18 cellular contexts compared by ENCODE assay signal in the genomic region with DNA sequence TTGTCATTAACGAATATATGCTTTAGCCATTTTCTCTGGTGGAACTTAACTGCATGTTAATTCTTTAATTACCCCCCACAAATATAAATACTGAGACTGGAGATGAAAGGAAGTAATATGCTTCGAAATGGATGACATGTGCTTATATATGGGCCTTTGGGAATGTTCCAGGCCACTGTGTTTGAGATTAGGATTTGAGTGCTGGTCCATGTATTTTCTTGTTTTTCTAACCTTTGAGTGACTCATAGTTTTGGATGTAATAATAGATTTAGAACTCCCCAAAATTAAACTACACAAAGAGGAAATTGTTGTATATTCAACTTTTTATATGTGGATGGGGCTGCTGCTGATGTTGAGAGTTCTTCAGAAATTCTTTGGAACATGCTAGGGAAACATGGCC.
"Had no signal": no experiment of that assay in that cellular context is flagged by ENCODE, and none has a peak within 500 bp of the region (broad histone marks: within the 10 kb centered on the region; RNA-seq: fewer than 3 reads in every experiment).

No MANE protein-coding gene starts in this region.

- H3K4me1 Mint-ChIP-seq: activated CD4-positive, alpha-beta T cell treated with anti-CD3 and anti-CD28 coated beads, Interleukin-2, amount 10 ng/mL, durations not matched to agents 7 days and 5 days; endodermal cell had no signal

- H2AFZ ChIP-seq: hepatocyte had no signal

- H3K27me3 ChIP-seq: colonic mucosa, hepatocyte had no signal

- DNase-seq: activated CD4-positive, alpha-beta T cell treated with anti-CD3 and anti-CD28 coated beads, Interleukin-2, amount 10 ng/mL, durations not matched to agents 7 days and 5 days; activated CD8-positive, alpha-beta T cell treated with anti-CD3 and anti-CD28 coated beads, Interleukin-2, amount 10 ng/mL, durations not matched to agents 7 days and 5 days; activated effector memory CD4-positive, alpha-beta T cell treated with anti-CD3 and anti-CD28 coated beads, Interleukin-2, amount 50 U/mL, for 16 hours; activated T-cell treated with anti-CD3 and anti-CD28 coated beads, Interleukin-2, amount 50 U/mL, for 48 hours; amniotic stem cell; colonic mucosa; endodermal cell; islet precursor cell; nephron progenitor cell; nucleus accumbens; posterior cingulate gyrus; retina; stimulated activated naive CD4-positive, alpha-beta T cell; T1000 had no signal

- H3K4me3 Mint-ChIP-seq: activated CD4-positive, alpha-beta T cell treated with anti-CD3 and anti-CD28 coated beads, Interleukin-2, amount 10 ng/mL, durations not matched to agents 7 days and 5 days; activated CD8-positive, alpha-beta T cell treated with anti-CD3 and anti-CD28 coated beads, Interleukin-2, amount 10 ng/mL, durations not matched to agents 7 days and 5 days; activated naive CD4-positive, alpha-beta T cell treated with anti-CD3 and anti-CD28 coated beads, Interleukin-2, amount 50 U/mL, for 24 hours; central memory CD8-positive, alpha-beta T cell; endodermal cell; nephron progenitor cell had no signal

- H3K9me3 ChIP-seq: colonic mucosa had no signal

- H3K27me3 Mint-ChIP-seq: activated CD4-positive, alpha-beta T cell treated with anti-CD3 and anti-CD28 coated beads, Interleukin-2, amount 10 ng/mL, durations not matched to agents 7 days and 5 days; activated naive CD4-positive, alpha-beta T cell treated with anti-CD3 and anti-CD28 coated beads, Interleukin-2, amount 50 U/mL, for 24 hours; central memory CD8-positive, alpha-beta T cell had no signal

- H3K4me2 ChIP-seq: hepatocyte had no signal

- H3K36me3 ChIP-seq: colonic mucosa had no signal

- ATAC-seq: activated CD8-positive, alpha-beta T cell treated with anti-CD3 and anti-CD28 coated beads, Interleukin-2, amount 10 ng/mL, durations not matched to agents 7 days and 5 days had no signal

- H3K4me1 ChIP-seq: colonic mucosa had no signal

- H3K27ac Mint-ChIP-seq: activated CD4-positive, alpha-beta T cell treated with anti-CD3 and anti-CD28 coated beads, Interleukin-2, amount 10 ng/mL, durations not matched to agents 7 days and 5 days; activated CD8-positive, alpha-beta T cell treated with anti-CD3 and anti-CD28 coated beads, Interleukin-2, amount 10 ng/mL, durations not matched to agents 7 days and 5 days; activated naive CD4-positive, alpha-beta T cell treated with anti-CD3 and anti-CD28 coated beads, Interleukin-2, amount 50 U/mL, for 24 hours; endodermal cell; nephron progenitor cell had no signal

- H3K27ac ChIP-seq: colonic mucosa, hepatocyte had no signal

- H3K4me3 ChIP-seq: colonic mucosa, hepatocyte, lung had no signal

- H3K79me2 ChIP-seq: hepatocyte had no signal
